21 cellular contexts compared by ENCODE assay signal in genomic region chr1:85219853-85220610, GRCh38.
"Had no signal": no experiment of that assay in that cellular context is flagged by ENCODE, and none has a peak within 500 bp of the region (broad histone marks: within the 10 kb centered on the region; RNA-seq: fewer than 3 reads in every experiment).

No MANE protein-coding gene starts in this region.

- H3K27me3 ChIP-seq: foreskin keratinocyte, tibial nerve, uterus had no signal

- ATAC-seq: foreskin keratinocyte had no signal

- H3K4me3 ChIP-seq: left ventricle myocardium inferior, spleen, tibial nerve, uterus had no signal

- DNase-seq: activated B cell treated with CpG ODN at 0.5 μM for 24 hours; activated CD4-positive, alpha-beta memory T cell treated with anti-CD3 and anti-CD28 coated beads for 36 hours; activated CD4-positive, alpha-beta T cell treated with anti-CD3 and anti-CD28 coated beads for 4 hours; activated naive CD4-positive, alpha-beta T cell treated with anti-CD3 and anti-CD28 coated beads for 36 hours; activated naive CD8-positive, alpha-beta T cell treated with anti-CD3 and anti-CD28 coated beads, Interleukin-2, amount 10 ng/mL, durations not matched to agents 7 days and 5 days; activated T-cell treated with anti-CD3 and anti-CD28 coated beads, Interleukin-2, amount 50 U/mL, for 48 hours; cerebellar nuclear complex; effector CD4-positive, alpha-beta T cell; foreskin keratinocyte; hippocampal formation; left ventricle myocardium inferior; posterior cingulate gyrus; spleen; stimulated activated CD4-positive, alpha-beta T cell treated with anti-CD3 and anti-CD28 coated beads, Interleukin-4, amount 100 ng/mL, for 1 hour; stimulated activated naive CD4-positive, alpha-beta T cell treated with Interleukin-2 at 50 U/mL for 16 hours; substantia nigra; T-helper 9 cell; uterus had no signal

- H3K27ac ChIP-seq: foreskin keratinocyte, left ventricle myocardium inferior, spleen, tibial nerve, uterus had no signal

- H3K9me3 ChIP-seq: left ventricle myocardium inferior, spleen, tibial nerve, uterus had no signal

- H3K36me3 ChIP-seq: left ventricle myocardium inferior, spleen, tibial nerve, uterus had no signal

- H3K4me1 ChIP-seq: foreskin keratinocyte had no signal

- H3K36me3 Mint-ChIP-seq: activated CD4-positive, alpha-beta memory T cell treated with anti-CD3 and anti-CD28 coated beads for 36 hours; activated naive CD8-positive, alpha-beta T cell treated with anti-CD3 and anti-CD28 coated beads, Interleukin-2, amount 10 ng/mL, durations not matched to agents 7 days and 5 days had no signal

- H3K27ac Mint-ChIP-seq: activated B cell treated with CpG ODN at 0.5 μM for 24 hours; activated CD4-positive, alpha-beta memory T cell treated with anti-CD3 and anti-CD28 coated beads for 36 hours; activated naive CD4-positive, alpha-beta T cell treated with anti-CD3 and anti-CD28 coated beads for 36 hours; activated naive CD8-positive, alpha-beta T cell treated with anti-CD3 and anti-CD28 coated beads, Interleukin-2, amount 10 ng/mL, durations not matched to agents 7 days and 5 days had no signal

- H3K9me3 Mint-ChIP-seq: activated B cell treated with CpG ODN at 0.5 μM for 24 hours; activated CD4-positive, alpha-beta memory T cell treated with anti-CD3 and anti-CD28 coated beads for 36 hours; activated naive CD4-positive, alpha-beta T cell treated with anti-CD3 and anti-CD28 coated beads for 36 hours; activated naive CD8-positive, alpha-beta T cell treated with anti-CD3 and anti-CD28 coated beads, Interleukin-2, amount 10 ng/mL, durations not matched to agents 7 days and 5 days had no signal

- H3K4me1 Mint-ChIP-seq: activated B cell treated with CpG ODN at 0.5 μM for 24 hours; activated naive CD8-positive, alpha-beta T cell treated with anti-CD3 and anti-CD28 coated beads, Interleukin-2, amount 10 ng/mL, durations not matched to agents 7 days and 5 days had no signal

- FAIRE-seq: bronchial epithelial cell, endometrium had no signal

- H3K4me3 Mint-ChIP-seq: activated B cell treated with CpG ODN at 0.5 μM for 24 hours; activated CD4-positive, alpha-beta memory T cell treated with anti-CD3 and anti-CD28 coated beads for 36 hours; activated naive CD4-positive, alpha-beta T cell treated with anti-CD3 and anti-CD28 coated beads for 36 hours; activated naive CD8-positive, alpha-beta T cell treated with anti-CD3 and anti-CD28 coated beads, Interleukin-2, amount 10 ng/mL, durations not matched to agents 7 days and 5 days had no signal
